In genomic region chr19:42498387-42498786, GRCh38 we compare ENCODE assay signal across 22 cellular contexts. TPM values are rescaled to one million over a fixed set of nuclear protein-coding genes. Genes with fewer than 3 reads are reported as not detected.
DNase-seq lines count a peak whose midpoint lies in the region; ATAC-seq and TF ChIP-seq lines count a peak whose summit lies in the region.
"Had no signal": no experiment of that assay in that cellular context is flagged by ENCODE, and none has a peak within 500 bp of the region (broad histone marks: within the 10 kb centered on the region; RNA-seq: fewer than 3 reads in every experiment).

No MANE protein-coding gene starts in this region.

- ATAC-seq in left colon (peak; percentile 71), HG03039 (IDR thresholded peaks at IDR 0.05; ENCODE audit: unreplicated experiment) (no peak)
- ATAC-seq in stimulated activated effector memory CD8-positive, alpha-beta T cell treated with anti-CD3 and anti-CD28 coated beads, Interleukin-12 subunit alpha, Interleukin-12 subunit beta, amount 100 ng/mL, for 72 hours: no peak
- ATAC-seq: activated CD4-positive, alpha-beta T cell treated with anti-CD3 and anti-CD28 coated beads for 36 hours; activated T-cell treated with anti-CD3 and anti-CD28 coated beads, Interleukin-2, amount 50 U/mL, for 72 hours; CD8-positive, alpha-beta T cell had no signal

- peaks cover 26% of the 10 kb centered on the region for H3K4me1 ChIP-seq in OCI-LY3 (ENCODE audit: low read length)

- H3K36me3 Mint-ChIP-seq in T-helper 1 cell treated with Interleukin-12 subunit alpha and Interleukin-12 subunit beta and Interleukin-4 antibody, amounts not matched to agents 30 μg/mL and 1 μg/mL, for 36 hours (ENCODE audit: low read depth): peaks cover 4% of the 10 kb centered on the region
- H3K36me3 Mint-ChIP-seq in stimulated activated effector memory CD8-positive, alpha-beta T cell treated with anti-CD3 and anti-CD28 coated beads, Interleukin-12 subunit alpha, Interleukin-12 subunit beta, amount 100 ng/mL, for 72 hours: no peaks in the 10 kb centered on the region
- H3K36me3 Mint-ChIP-seq: CD8-positive, alpha-beta T cell; immature natural killer cell; mesothelial cell of epicardium had no signal

- peak overlapping the region; percentile 56 for H2AFZ ChIP-seq in OCI-LY3 (ENCODE audit: low read depth, low read length)

- H3K27me3 Mint-ChIP-seq in T-helper 1 cell treated with Interleukin-12 subunit alpha and Interleukin-12 subunit beta and Interleukin-4 antibody, amounts not matched to agents 30 μg/mL and 1 μg/mL, for 36 hours (ENCODE audit: low read depth): no peaks in the 10 kb centered on the region
- H3K27me3 Mint-ChIP-seq: activated CD4-positive, alpha-beta T cell treated with anti-CD3 and anti-CD28 coated beads for 36 hours had no signal

- H3K27me3 ChIP-seq in OCI-LY3 (ENCODE audit: low read depth, low read length): no peaks in the 10 kb centered on the region
- H3K27me3 ChIP-seq: adrenal gland had no signal

- H3K27ac ChIP-seq in OCI-LY3 (ENCODE audit: low read length): peak overlapping the region; percentile 42
- H3K27ac ChIP-seq: epithelial cell of prostate had no signal

- H3K36me3 ChIP-seq in OCI-LY3 (replicated peaks; ENCODE audit: low read depth, low read length): no peaks in the 10 kb centered on the region
- H3K36me3 ChIP-seq: adrenal gland had no signal

- H3K9me3 Mint-ChIP-seq in T-helper 1 cell treated with Interleukin-12 subunit alpha and Interleukin-12 subunit beta and Interleukin-4 antibody, amounts not matched to agents 30 μg/mL and 1 μg/mL, for 36 hours: no peaks in the 10 kb centered on the region
- H3K9me3 Mint-ChIP-seq in stimulated activated effector memory CD8-positive, alpha-beta T cell treated with anti-CD3 and anti-CD28 coated beads, Interleukin-12 subunit alpha, Interleukin-12 subunit beta, amount 100 ng/mL, for 72 hours: no peaks in the 10 kb centered on the region
- H3K9me3 Mint-ChIP-seq: activated T-cell treated with anti-CD3 and anti-CD28 coated beads, Interleukin-2, amount 50 U/mL, for 72 hours; CD8-positive, alpha-beta T cell; immature natural killer cell; mesothelial cell of epicardium had no signal

- peak overlapping the region; percentile 41; the same call in 1 of the 2 replicates for H3K9ac ChIP-seq in OCI-LY3 (ENCODE audit: low read length)

- H3K79me2 ChIP-seq in OCI-LY3 (ENCODE audit: low read length): no peaks in the 10 kb centered on the region

- intact Hi-C loops in left colon (cut with DNase I, micrococcal nuclease): no loop called here

- no peaks in the 10 kb centered on the region for H4K20me1 ChIP-seq in OCI-LY3 (ENCODE audit: insufficient read depth, low read length)

- peak overlapping the region; percentile 70 for H3K4me2 ChIP-seq in OCI-LY3 (ENCODE audit: low read length)

- H3K4me3 Mint-ChIP-seq in T-helper 1 cell treated with Interleukin-12 subunit alpha and Interleukin-12 subunit beta and Interleukin-4 antibody, amounts not matched to agents 30 μg/mL and 1 μg/mL, for 36 hours: no peak overlapping the region
- H3K4me3 Mint-ChIP-seq in stimulated activated effector memory CD8-positive, alpha-beta T cell treated with anti-CD3 and anti-CD28 coated beads, Interleukin-12 subunit alpha, Interleukin-12 subunit beta, amount 100 ng/mL, for 72 hours: no peak overlapping the region
- H3K4me3 Mint-ChIP-seq: activated CD4-positive, alpha-beta T cell treated with anti-CD3 and anti-CD28 coated beads for 36 hours; activated T-cell treated with anti-CD3 and anti-CD28 coated beads, Interleukin-2, amount 50 U/mL, for 72 hours; CD8-positive, alpha-beta T cell; immature natural killer cell; mesothelial cell of epicardium had no signal

- H3K4me1 Mint-ChIP-seq in T-helper 1 cell treated with Interleukin-12 subunit alpha and Interleukin-12 subunit beta and Interleukin-4 antibody, amounts not matched to agents 30 μg/mL and 1 μg/mL, for 36 hours (ENCODE audit: low read depth): peaks cover 17% of the 10 kb centered on the region
- peaks cover 13% of the 10 kb centered on the region for H3K4me1 Mint-ChIP-seq in stimulated activated effector memory CD8-positive, alpha-beta T cell treated with anti-CD3 and anti-CD28 coated beads, Interleukin-12 subunit alpha, Interleukin-12 subunit beta, amount 100 ng/mL, for 72 hours
- H3K4me1 Mint-ChIP-seq: immature natural killer cell had no signal

- H3K27ac Mint-ChIP-seq in T-helper 1 cell treated with Interleukin-12 subunit alpha and Interleukin-12 subunit beta and Interleukin-4 antibody, amounts not matched to agents 30 μg/mL and 1 μg/mL, for 36 hours: peak overlapping the region; percentile 1
- peak overlapping the region; percentile 51 for H3K27ac Mint-ChIP-seq in stimulated activated effector memory CD8-positive, alpha-beta T cell treated with anti-CD3 and anti-CD28 coated beads, Interleukin-12 subunit alpha, Interleukin-12 subunit beta, amount 100 ng/mL, for 72 hours
- H3K27ac Mint-ChIP-seq: activated CD4-positive, alpha-beta T cell treated with anti-CD3 and anti-CD28 coated beads for 36 hours; activated T-cell treated with anti-CD3 and anti-CD28 coated beads, Interleukin-2, amount 50 U/mL, for 72 hours; CD8-positive, alpha-beta T cell; immature natural killer cell; mesothelial cell of epicardium had no signal

- no peak overlapping the region for H3K4me3 ChIP-seq in OCI-LY3 (ENCODE audit: low read length)
- H3K4me3 ChIP-seq: adrenal gland had no signal

- DNase-seq in T-helper 1 cell (no peak), left colon (no peak), NCI-H2227 (lab: John Stamatoyannopoulos, UW; ENCODE audit: unreplicated experiment) (no peak), AG08395 (ENCODE audit: low spot score) (no peak)
- DNase-seq in stimulated activated effector memory CD8-positive, alpha-beta T cell treated with anti-CD3 and anti-CD28 coated beads, Interleukin-12 subunit alpha, Interleukin-12 subunit beta, amount 100 ng/mL, for 72 hours (ENCODE audit: low spot score in 2 of 2): no peak
- DNase-seq: activated CD4-positive, alpha-beta T cell treated with anti-CD3 and anti-CD28 coated beads for 36 hours; activated T-cell treated with anti-CD3 and anti-CD28 coated beads, Interleukin-2, amount 50 U/mL, for 72 hours; adrenal gland; CD8-positive, alpha-beta T cell; cerebellar nuclear complex; immature natural killer cell; NCI-H1694; NCI-H524 had no signal

- H3K9me3 ChIP-seq in OCI-LY3 (ENCODE audit: insufficient read depth, low read length): no peaks in the 10 kb centered on the region
- H3K9me3 ChIP-seq: adrenal gland had no signal

- no peak for TF ChIP-seq CTCF in OCI-LY3 (IDR thresholded peaks at IDR 0.05; ENCODE audit: low read depth, low read length)

RNA-seq across cellular contexts. Expression of gene CEACAM1, which starts 29.9 kb away (rescaled TPM):
- 1,000 to 10,000 TPM in 1 of 2 donors, 100 to 1,000 TPM in 1; 627 to 1,309 TPM for total RNA-seq in left colon
- total RNA-seq: LHCN-M2, osteoblast had no signal

RNA-seq across cellular contexts. Expression of gene CXCL17, which starts 55.6 kb away (rescaled TPM):
- total RNA-seq in left colon: not detected
- total RNA-seq: A172; activated CD4-positive, alpha-beta T cell treated with anti-CD3 and anti-CD28 coated beads for 36 hours; activated T-cell treated with anti-CD3 and anti-CD28 coated beads, Interleukin-2, amount 50 U/mL, for 72 hours; CD8-positive, alpha-beta T cell; LHCN-M2; mesothelial cell of epicardium; osteoblast; T-helper 2 cell treated with Interferon-gamma antibody and Interleukin-4, amounts not matched to agents 100 ng/mL and 5 ng/mL, for 36 hours had no signal
